In genomic region chr17:42563950-42564349, GRCh38 we compare ENCODE assay signal across 11 cellular contexts. TPM values are rescaled to one million over a fixed set of nuclear protein-coding genes. Genes with fewer than 3 reads are reported as not detected.
DNase-seq lines count a peak whose midpoint lies in the region; ATAC-seq and TF ChIP-seq lines count a peak whose summit lies in the region.
"Had no signal": no experiment of that assay in that cellular context is flagged by ENCODE, and none has a peak within 500 bp of the region (broad histone marks: within the 10 kb centered on the region; RNA-seq: fewer than 3 reads in every experiment).

No MANE protein-coding gene starts in this region.

- no peak overlapping the region for H3K23ac ChIP-seq in neuronal stem cell (ENCODE audit: low read depth, low read length, poor library complexity)

- H3K27me3 Mint-ChIP-seq in Calu3 (ENCODE audit: unreplicated experiment), result no peaks in the 10 kb centered on the region

- no peak overlapping the region for H2AK5ac ChIP-seq in neuronal stem cell (ENCODE audit: low read depth, low read length)

- no peak for ATAC-seq in HG02870 (IDR thresholded peaks at IDR 0.05; ENCODE audit: unreplicated experiment)

- H3K79me2 ChIP-seq in MM.1S (ENCODE audit: low read length) (peaks cover 55% of the 10 kb centered on the region), mammary epithelial cell (ENCODE audit: insufficient read depth, low read length) (peaks cover 50% of the 10 kb centered on the region), osteoblast (ENCODE audit: insufficient read depth, low read length) (peaks cover 61% of the 10 kb centered on the region)

- no peak overlapping the region for H3K4ac ChIP-seq in neuronal stem cell (ENCODE audit: low read length)

- DNase-seq in Calu3, result no peak
- DNase-seq in MM.1S, result no peak
- DNase-seq in mammary epithelial cell, result no peak
- peak; percentile 36 for DNase-seq in osteoblast (ENCODE audit: insufficient read length, low spot score, missing footprints)
- no peak for DNase-seq in CD1c-positive myeloid dendritic cell (ENCODE audit: extremely low spot score)
- DNase-seq in GDM1 (lab: John Stamatoyannopoulos, UW), result no peak
- no peak for DNase-seq in neuronal stem cell (ENCODE audit: low spot score)
- DNase-seq: activated effector memory CD4-positive, alpha-beta T cell treated with Interleukin-2 at 50 U/mL for 16 hours; NCI-H1417; SJCRH30 had no signal

- H3K4me1 ChIP-seq in MM.1S (ENCODE audit: low read length), result peaks cover 17% of the 10 kb centered on the region
- H3K4me1 ChIP-seq in mammary epithelial cell (ENCODE audit: insufficient read depth, low read length), result peaks cover 28% of the 10 kb centered on the region
- peaks cover 32% of the 10 kb centered on the region for H3K4me1 ChIP-seq in osteoblast (ENCODE audit: insufficient read depth, low read length)
- peaks cover 15 to 16% of the 10 kb centered on the region in 2 donors for H3K4me1 ChIP-seq in neuronal stem cell (ENCODE audit: control insufficient read depth in 2 of 2, insufficient read depth in 1 of 2, low read depth in 1 of 2, low read length in 2 of 2)

- no peak overlapping the region for H4K8ac ChIP-seq in neuronal stem cell (ENCODE audit: low read depth, low read length)

- H3K27me3 ChIP-seq in MM.1S (replicated peaks; ENCODE audit: insufficient read depth, low read length) (no peaks in the 10 kb centered on the region), mammary epithelial cell (ENCODE audit: insufficient read depth, low read length) (no peaks in the 10 kb centered on the region), osteoblast (ENCODE audit: insufficient read depth, low read length) (no peaks in the 10 kb centered on the region), neuronal stem cell (ENCODE audit: control insufficient read depth in 3 of 3, insufficient read depth in 3 of 3, low read depth in 1 of 3, low read length in 3 of 3) (no peaks in the 10 kb centered on the region)
- H3K27me3 ChIP-seq: SJCRH30 had no signal

- H2BK15ac ChIP-seq in neuronal stem cell (ENCODE audit: low read length), result no peak overlapping the region

- no peaks in the 10 kb centered on the region for H3K9me3 Mint-ChIP-seq in Calu3 (ENCODE audit: low read depth, unreplicated experiment)

- H2AFZ ChIP-seq in MM.1S (ENCODE audit: low read length), result no peak overlapping the region
- H2AFZ ChIP-seq in mammary epithelial cell (ENCODE audit: low read depth, low read length), result no peak overlapping the region
- no peak overlapping the region for H2AFZ ChIP-seq in osteoblast (ENCODE audit: low read length)
- no peak overlapping the region for H2AFZ ChIP-seq in neuronal stem cell (ENCODE audit: low read length)

- H3K14ac ChIP-seq in neuronal stem cell (ENCODE audit: low read length), result no peak overlapping the region

- dilution Hi-C loops in mammary epithelial cell (cut with HindIII; ENCODE audit: low sequenced_read_pairs), result no loop called here

- peaks cover 13% of the 10 kb centered on the region; the same call in 1 of the 2 replicates for H3F3A ChIP-seq in MM.1S (ENCODE audit: insufficient read depth, low read length)

- WGBS in mammary epithelial cell (ENCODE audit: low coverage, missing lambda C conversion rate), result 77% methylated on average over 7 of the region's 9 CpGs
- WGBS in neuronal stem cell (ENCODE audit: extremely low coverage in 2 of 2, insufficient read length in 2 of 2, insufficient replicate concordance in 1 of 2), 2 donors, result no CpG with 5 or more reads among the region's 9 CpGs

- peaks cover 79% of the 10 kb centered on the region for H3K36me3 Mint-ChIP-seq in Calu3 (ENCODE audit: insufficient read depth, unreplicated experiment)

- H2BK120ac ChIP-seq in neuronal stem cell (ENCODE audit: low read depth, low read length), result no peak overlapping the region

- peaks cover 34% of the 10 kb centered on the region for H3K4me1 Mint-ChIP-seq in Calu3 (ENCODE audit: low read depth, unreplicated experiment)

- no peak overlapping the region for H2BK12ac ChIP-seq in neuronal stem cell (ENCODE audit: low read length)

- intact Hi-C loops in Calu3 (cut with micrococcal nuclease; ENCODE audit: unreplicated experiment) (no loop called here), mammary epithelial cell (cut with micrococcal nuclease) (no loop called here)

- H3K4me3 Mint-ChIP-seq in Calu3 (ENCODE audit: low read depth, unreplicated experiment), result peak overlapping the region; percentile 100

- no peak overlapping the region for H3K9ac ChIP-seq in MM.1S (ENCODE audit: low read length)
- H3K9ac ChIP-seq in mammary epithelial cell (ENCODE audit: insufficient read depth, low read length), result no peak overlapping the region
- H3K9ac ChIP-seq in neuronal stem cell (ENCODE audit: low read depth, low read length, poor library complexity), result no peak overlapping the region

- in situ Hi-C loops in mammary epithelial cell (cut with MboI; ENCODE audit: low sequenced_read_pairs in 2 of 2), result no loop called here

- 0 out of 2 replicates have a peak, but pooled peaks cover 3% of the 10 kb centered on the region for H3K36me3 ChIP-seq in MM.1S (replicated peaks; ENCODE audit: insufficient read depth, low read length)
- H3K36me3 ChIP-seq in mammary epithelial cell (ENCODE audit: insufficient read depth, low read length), result peaks cover 17% of the 10 kb centered on the region
- H3K36me3 ChIP-seq in osteoblast (ENCODE audit: insufficient read depth, low read length), result peaks cover 38% of the 10 kb centered on the region
- H3K36me3 ChIP-seq in neuronal stem cell (replicated peaks in 1 of 2; ENCODE audit: control insufficient read depth in 2 of 2, insufficient read depth in 2 of 2, low read length in 2 of 2), result peaks cover 23 to 43% of the 10 kb centered on the region in 2 donors

- TF ChIP-seq CTCF in Calu3 (IDR thresholded peaks at IDR 0.05; ENCODE audit: unreplicated experiment) (no peak), MM.1S (IDR thresholded peaks at IDR 0.05; ENCODE audit: low read length) (no peak), mammary epithelial cell (conservative IDR thresholded peaks at IDR 0.05 in 1 of 2, IDR thresholded peaks at IDR 0.05 in 1 of 2; ENCODE audit: extremely low read depth in 1 of 2, insufficient read depth in 1 of 2, low read depth in 1 of 2, low read length in 2 of 2) (no peak), osteoblast (IDR thresholded peaks at IDR 0.05; ENCODE audit: extremely low read depth, low read depth, low read length) (no peak)

- peak overlapping the region; percentile 93 for H3K27ac Mint-ChIP-seq in Calu3 (ENCODE audit: unreplicated experiment)

- H3K9me3 ChIP-seq in MM.1S (replicated peaks; ENCODE audit: insufficient read depth, low read length) (no peaks in the 10 kb centered on the region), mammary epithelial cell (replicated peaks; ENCODE audit: insufficient read depth, low read length) (no peaks in the 10 kb centered on the region), osteoblast (ENCODE audit: low read depth, low read length) (no peaks in the 10 kb centered on the region), neuronal stem cell (replicated peaks in 1 of 2; ENCODE audit: control insufficient read depth in 2 of 2, insufficient read depth in 1 of 2, low read depth in 1 of 2, low read length in 2 of 2) (no peaks in the 10 kb centered on the region)
- H3K9me3 ChIP-seq: SJCRH30 had no signal

- no peaks in the 10 kb centered on the region for H3K9me2 ChIP-seq in MM.1S (replicated peaks; ENCODE audit: insufficient read depth, low read length)

- no peak overlapping the region for H2BK5ac ChIP-seq in neuronal stem cell (ENCODE audit: low read length)

- no peak overlapping the region for H3K18ac ChIP-seq in neuronal stem cell (ENCODE audit: low read length)

- H3K27ac ChIP-seq in MM.1S (ENCODE audit: low read length) (no peak overlapping the region), mammary epithelial cell (ENCODE audit: insufficient read depth, low read depth, low read length) (no peak overlapping the region), osteoblast (ENCODE audit: low read depth, low read length) (peak overlapping the region; percentile 90), neuronal stem cell (replicated peaks; ENCODE audit: low read length) (no peak overlapping the region)

- CTCF ChIA-PET in Calu3 (lab: Charles Lee), result interaction anchor here (1.1 to 1.4 kb wide), 3 partner anchors 14 to 260 kb away, joined by 3 to 9 read pairs (median 3); partner anchors contain the start of genes BECN1 and PSMC3IP
- CTCF ChIA-PET in mammary epithelial cell (lab: Charles Lee; ENCODE audit: low non-redundant PET), result interaction anchor here (0.5 kb wide), 1 partner anchor 1226 kb away, joined by 5 read pairs; no protein-coding TSS in a partner anchor

- H3K4me3 ChIP-seq in MM.1S (ENCODE audit: low read length) (no peak overlapping the region), mammary epithelial cell (replicated peaks in 1 of 3; ENCODE audit: insufficient read depth in 1 of 3, low read depth in 2 of 3, low read length in 3 of 3) (no peak overlapping the region), osteoblast (ENCODE audit: insufficient read depth, low read length) (no peak overlapping the region), neuronal stem cell (ENCODE audit: low read length in 2 of 2) (peak overlapping the region in 1 of 2 donors; percentile 66)

- H3K79me1 ChIP-seq in neuronal stem cell (ENCODE audit: low read depth, low read length), result peaks cover 24% of the 10 kb centered on the region

- H3K4me2 ChIP-seq in MM.1S (ENCODE audit: low read depth, low read length) (peak overlapping the region; percentile 90; the same call in 1 of the 2 replicates), mammary epithelial cell (ENCODE audit: insufficient read depth, low read depth, low read length) (peak overlapping the region; percentile 97), osteoblast (ENCODE audit: insufficient read depth, low read length) (peak overlapping the region; percentile 88), neuronal stem cell (ENCODE audit: insufficient read depth, low read length, poor library complexity, severe bottlenecking) (no peak overlapping the region)

- H4K20me1 ChIP-seq in MM.1S (ENCODE audit: insufficient read depth, low read length) (no peaks in the 10 kb centered on the region), mammary epithelial cell (ENCODE audit: insufficient read depth, low read length) (no peaks in the 10 kb centered on the region), osteoblast (ENCODE audit: insufficient read depth, low read length) (no peaks in the 10 kb centered on the region)

- no peak overlapping the region for H4K91ac ChIP-seq in neuronal stem cell (ENCODE audit: low read depth, low read length, poor library complexity)

- BruUV-seq in Calu3 (replicated peaks; lab: Mats Ljungman, UMichigan), result no TSS peak
- no TSS peak for BruUV-seq in mammary epithelial cell (replicated peaks; lab: Mats Ljungman, UMichigan)

RNA-seq across cellular contexts. Expression of gene COASY, which starts 2.0 kb away (rescaled TPM):
- total RNA-seq in Calu3 (2022) (159 and 163 TPM in 2 replicates), mammary epithelial cell (10 to 100 TPM; 26.0 to 90.1 TPM), osteoblast (13.0 and 13.4 TPM in 2 replicates)
- 61.1 TPM for polyA plus RNA-seq in mammary epithelial cell
- 92.7 TPM for polyA minus RNA-seq in mammary epithelial cell
- 74.9 TPM for polyA plus RNA-seq in neuronal stem cell (2013, experiment 1 of 2)
- polyA plus RNA-seq in neuronal stem cell (2013, experiment 2 of 2), result 76.5 TPM

RNA-seq across cellular contexts. Expression of gene MLX, which starts 3.0 kb away (rescaled TPM):
- total RNA-seq in Calu3 (2022), result 65.0 and 69.8 TPM in 2 replicates
- 10 to 100 TPM; 24.5 to 40.4 TPM for total RNA-seq in mammary epithelial cell
- 49.3 TPM for polyA plus RNA-seq in mammary epithelial cell
- polyA minus RNA-seq in mammary epithelial cell, result 26.6 TPM
- 43.4 and 44.8 TPM in 2 replicates for total RNA-seq in osteoblast
- polyA plus RNA-seq in neuronal stem cell (2013, experiment 1 of 2), result 25.1 TPM
- polyA plus RNA-seq in neuronal stem cell (2013, experiment 2 of 2), result 25.5 TPM

RNA-seq across cellular contexts. Expression of gene HSD17B1, which starts 11.2 kb away (rescaled TPM):
- total RNA-seq in Calu3 (2022) (0.88 and 1.0 TPM in 2 replicates), mammary epithelial cell (10 to 100 TPM; 19.3 to 23.8 TPM), osteoblast (1.1 and 1.5 TPM in 2 replicates)
- 5.8 TPM for polyA plus RNA-seq in mammary epithelial cell
- 0.16 TPM for polyA minus RNA-seq in mammary epithelial cell
- 1.6 TPM for polyA plus RNA-seq in neuronal stem cell (2013, experiment 1 of 2)
- 1.8 TPM for polyA plus RNA-seq in neuronal stem cell (2013, experiment 2 of 2)

RNA-seq across cellular contexts. Expression of gene PSMC3IP, which starts 13.6 kb away (rescaled TPM):
- total RNA-seq in Calu3 (2022) (31.8 and 32.4 TPM in 2 replicates), mammary epithelial cell (10 to 100 TPM in 1 of 2 donors, 1 to 10 TPM in 1; 2.2 to 25.2 TPM), osteoblast (1.8 TPM in 2 replicates)
- polyA plus RNA-seq in mammary epithelial cell, result 14.4 TPM
- polyA minus RNA-seq in mammary epithelial cell, result 8.2 TPM
- 27.2 TPM for polyA plus RNA-seq in neuronal stem cell (2013, experiment 1 of 2)
- polyA plus RNA-seq in neuronal stem cell (2013, experiment 2 of 2), result 27.4 TPM

RNA-seq across cellular contexts. Expression of gene NAGLU, which starts 27.9 kb away (rescaled TPM):
- total RNA-seq in Calu3 (2022) (53.8 and 59.1 TPM in 2 replicates), mammary epithelial cell (10 to 100 TPM; 22.7 to 25.2 TPM), osteoblast (91.6 and 99.0 TPM in 2 replicates)
- polyA plus RNA-seq in mammary epithelial cell, result 17.5 TPM
- polyA minus RNA-seq in mammary epithelial cell, result 28.6 TPM
- 6.6 TPM for polyA plus RNA-seq in neuronal stem cell (2013, experiment 1 of 2)
- 6.4 TPM for polyA plus RNA-seq in neuronal stem cell (2013, experiment 2 of 2)
